In genomic region chr18:65363006-65363405, GRCh38 we compare ENCODE assay signal across 8 cellular contexts.
"Had no signal": no experiment of that assay in that cellular context is flagged by ENCODE, and none has a peak within 500 bp of the region (broad histone marks: within the 10 kb centered on the region; RNA-seq: fewer than 3 reads in every experiment).

No MANE protein-coding gene starts in this region.

- DNase-seq: H7, HFFc6, IMR-90, KG1 had no signal

- H3K36me3 ChIP-seq: HAP-1 had no signal

- H3K27ac Mint-ChIP-seq: GM23338, HFFc6 had no signal

- FAIRE-seq: HTR-8/SVneo, K562 had no signal

- H2AFZ ChIP-seq: GM23338 had no signal

- H3K4me3 ChIP-seq: GM23338, HAP-1, K562 had no signal

- H3K4me3 Mint-ChIP-seq: GM23338, HFFc6 had no signal

- H3K9me3 Mint-ChIP-seq: GM23338 had no signal

- H3K9me3 ChIP-seq: HAP-1 had no signal
